In genomic region chrX:78754917-78755316, GRCh38 we compare ENCODE assay signal across 10 cellular contexts. TPM values are rescaled to one million over a fixed set of nuclear protein-coding genes. Genes with fewer than 3 reads are reported as not detected.
A peak's percentile ranks its signal among the peaks of the same experiment; 100 is the strongest.
DNase-seq lines count a peak whose midpoint lies in the region; ATAC-seq and TF ChIP-seq lines count a peak whose summit lies in the region.
"Had no signal": no experiment of that assay in that cellular context is flagged by ENCODE, and none has a peak within 500 bp of the region (broad histone marks: within the 10 kb centered on the region; RNA-seq: fewer than 3 reads in every experiment).

No MANE protein-coding gene starts in this region.

- H3K4me3 Mint-ChIP-seq in activated CD8-positive, alpha-beta T cell treated with anti-CD3 and anti-CD28 coated beads for 36 hours = no peak overlapping the region

- no peak overlapping the region for H2BK15ac ChIP-seq in mesenchymal stem cell (ENCODE audit: low read depth, poor library complexity, severe bottlenecking)

- POLR2A ChIA-PET in activated CD8-positive, alpha-beta T cell treated with anti-CD3 and anti-CD28 coated beads for 36 hours (lab: Charles Lee) = no interaction called here

- no peak overlapping the region for H2BK12ac ChIP-seq in mesenchymal stem cell (ENCODE audit: low read length in 2 of 2)

- WGBS in heart left ventricle, 4 donors = 74 to 92% (median 81%) methylated on average over 5 of the region's 5 CpGs
- WGBS in mesenchymal stem cell = 92% methylated on average over 2 of the region's 5 CpGs

- H3K27ac ChIP-seq in heart left ventricle = no peak overlapping the region
- no peak overlapping the region for H3K27ac ChIP-seq in mesenchymal stem cell (ENCODE audit: low read length, poor library complexity, severe bottlenecking)

- H2BK5ac ChIP-seq in mesenchymal stem cell (ENCODE audit: low read depth, low read length, poor library complexity, severe bottlenecking) = no peak overlapping the region

- no peak overlapping the region for H2AFZ ChIP-seq in mesenchymal stem cell (ENCODE audit: low read depth, low read length)

- no peak overlapping the region for H4K8ac ChIP-seq in mesenchymal stem cell (ENCODE audit: low read length)

- DNase-seq in left colon = no peak
- no peak for DNase-seq in heart left ventricle
- no peak for DNase-seq in mesenchymal stem cell
- DNase-seq in NCI-H146 treated with DMSO at 0.1 percent for 48 hours (lab: John Stamatoyannopoulos, UW; ENCODE audit: unreplicated experiment) = no peak
- DNase-seq in activated CD8-positive, alpha-beta T cell treated with anti-CD3 and anti-CD28 coated beads for 36 hours = no peak
- DNase-seq: DMS79 had no signal

- H3K4ac ChIP-seq in mesenchymal stem cell (ENCODE audit: low read depth in 1 of 2, low read length in 2 of 2) = no peak overlapping the region

- no peaks in the 10 kb centered on the region for H3K9me3 Mint-ChIP-seq in activated CD8-positive, alpha-beta T cell treated with anti-CD3 and anti-CD28 coated beads for 36 hours

- CTCF ChIA-PET in activated CD8-positive, alpha-beta T cell treated with anti-CD3 and anti-CD28 coated beads for 36 hours (lab: Charles Lee) = no interaction called here

- H4K91ac ChIP-seq in mesenchymal stem cell (ENCODE audit: low read length) = no peak overlapping the region

- no peak overlapping the region for H3K23ac ChIP-seq in mesenchymal stem cell (ENCODE audit: low read length in 2 of 2)

- no peak overlapping the region for H3K4me2 ChIP-seq in mesenchymal stem cell (ENCODE audit: low read length, poor library complexity, severe bottlenecking)

- no peaks in the 10 kb centered on the region for H3K36me3 ChIP-seq in heart left ventricle
- no peaks in the 10 kb centered on the region for H3K36me3 ChIP-seq in mesenchymal stem cell (ENCODE audit: control insufficient read depth in 1 of 2, insufficient read depth in 2 of 2, low read depth in 1 of 2, low read length in 2 of 2)

- H3K4me1 ChIP-seq in heart left ventricle (no peaks in the 10 kb centered on the region), mesenchymal stem cell (ENCODE audit: control insufficient read depth, insufficient read depth, low read depth, low read length) (no peaks in the 10 kb centered on the region)

- no peak overlapping the region for H3K18ac ChIP-seq in mesenchymal stem cell (ENCODE audit: low read depth in 1 of 2, low read length in 2 of 2)

- ATAC-seq in GM18861 (IDR thresholded peaks at IDR 0.05; ENCODE audit: unreplicated experiment) (peak; percentile 92), GM21723 (IDR thresholded peaks at IDR 0.05; ENCODE audit: unreplicated experiment) (peak; percentile 96), HG03439 (IDR thresholded peaks at IDR 0.05; ENCODE audit: unreplicated experiment) (peak; percentile 83), left colon (peak; percentile 20), heart left ventricle (no peak)
- ATAC-seq in activated CD8-positive, alpha-beta T cell treated with anti-CD3 and anti-CD28 coated beads for 36 hours = no peak

- H3K27ac Mint-ChIP-seq in activated CD8-positive, alpha-beta T cell treated with anti-CD3 and anti-CD28 coated beads for 36 hours = no peak overlapping the region

- peaks cover 0 to 3% (median 0%) of the 10 kb centered on the region in 9 donors for H3K27me3 ChIP-seq in heart left ventricle
- H3K27me3 ChIP-seq in mesenchymal stem cell (ENCODE audit: control insufficient read depth in 1 of 2, insufficient read depth in 1 of 2, low read length in 2 of 2) = no peaks in the 10 kb centered on the region

- no peaks in the 10 kb centered on the region for H3K36me3 Mint-ChIP-seq in activated CD8-positive, alpha-beta T cell treated with anti-CD3 and anti-CD28 coated beads for 36 hours (ENCODE audit: low read depth)

- no peak for TF ChIP-seq POLR2A in heart left ventricle (IDR thresholded peaks at IDR 0.05)

- H3K27me3 Mint-ChIP-seq in activated CD8-positive, alpha-beta T cell treated with anti-CD3 and anti-CD28 coated beads for 36 hours = no peaks in the 10 kb centered on the region

- no peak overlapping the region for H3K9ac ChIP-seq in mesenchymal stem cell (ENCODE audit: low read length)

- no peaks in the 10 kb centered on the region for H3K79me1 ChIP-seq in mesenchymal stem cell (replicated peaks; ENCODE audit: low read length, poor library complexity, severe bottlenecking)

- H2AK5ac ChIP-seq in mesenchymal stem cell (ENCODE audit: low read length, severe bottlenecking) = no peak overlapping the region

- no peaks in the 10 kb centered on the region for H3K4me1 Mint-ChIP-seq in activated CD8-positive, alpha-beta T cell treated with anti-CD3 and anti-CD28 coated beads for 36 hours (ENCODE audit: low read depth)

- H3K9me3 ChIP-seq in heart left ventricle (no peaks in the 10 kb centered on the region), mesenchymal stem cell (ENCODE audit: control insufficient read depth, low read length) (no peaks in the 10 kb centered on the region)

- TF ChIP-seq CTCF in heart left ventricle (IDR thresholded peaks at IDR 0.05) = no peak
- no peak for TF ChIP-seq CTCF in activated CD8-positive, alpha-beta T cell treated with anti-CD3 and anti-CD28 coated beads for 36 hours (IDR thresholded peaks at IDR 0.05)

- intact Hi-C loops in left colon (cut with DNase I, micrococcal nuclease) (no loop called here), heart left ventricle (cut with DNase I) (no loop called here)
- intact Hi-C loops in activated CD8-positive, alpha-beta T cell treated with anti-CD3 and anti-CD28 coated beads for 36 hours (cut with micrococcal nuclease) = no loop called here

- H3K14ac ChIP-seq in mesenchymal stem cell (ENCODE audit: low read length in 2 of 2) = no peak overlapping the region

- H3K4me3 ChIP-seq in heart left ventricle (no peak overlapping the region), mesenchymal stem cell (ENCODE audit: insufficient read depth in 1 of 2, low read depth in 1 of 2, low read length in 2 of 2) (no peak overlapping the region)

- H2BK120ac ChIP-seq in mesenchymal stem cell (ENCODE audit: low read depth, low read length) = no peak overlapping the region

RNA-seq across cellular contexts. Expression of gene LPAR4, which starts 7.4 kb away (rescaled TPM):
- total RNA-seq in left colon (under 1 TPM; 0.27 to 0.50 TPM), heart left ventricle (under 1 TPM in 5 of 9 donors, not detected in 4; 0.16 to 0.52 (median 0.23) TPM)
- polyA plus RNA-seq in heart left ventricle = under 1 TPM; 0.21 to 0.30 TPM
- polyA plus RNA-seq in mesenchymal stem cell (2013, experiment 1 of 2) = 0.39 TPM
- 0.52 TPM for polyA plus RNA-seq in mesenchymal stem cell (2013, experiment 2 of 2)
- not detected for total RNA-seq in activated CD8-positive, alpha-beta T cell treated with anti-CD3 and anti-CD28 coated beads for 36 hours
- polyA plus RNA-seq: liver had no signal

Comparison
In these comparisons a context has a peak if more than half of its experiments do, and no peak if none do; other contexts are left out.
1. ATAC-seq: peak in GM18861 (single experiment), GM21723 (single experiment), HG03439 (single experiment) and left colon (single experiment); none in heart left ventricle (0 of 4) and activated CD8-positive, alpha-beta T cell treated with anti-CD3 and anti-CD28 coated beads for 36 hours (single experiment).